34 cellular contexts compared by ENCODE assay signal in genomic region chr6:4322134-4322845, GRCh38.
DNase-seq lines count a peak whose midpoint lies in the region; TF ChIP-seq lines count a peak whose summit lies in the region.
"Had no signal": no experiment of that assay in that cellular context is flagged by ENCODE, and none has a peak within 500 bp of the region (broad histone marks: within the 10 kb centered on the region; RNA-seq: fewer than 3 reads in every experiment).

No MANE protein-coding gene starts in this region.

- no peaks in the 10 kb centered on the region for H3K9me3 ChIP-seq in colonic mucosa
- H3K9me3 ChIP-seq: esophagus squamous epithelium, left lung, MG63, neutrophil, right lobe of liver, thyroid gland had no signal

- H3K9me3 Mint-ChIP-seq in nephron (peaks cover 5% of the 10 kb centered on the region), immature natural killer cell (no peaks in the 10 kb centered on the region)
- H3K9me3 Mint-ChIP-seq: activated naive CD8-positive, alpha-beta T cell treated with anti-CD3 and anti-CD28 coated beads, Interleukin-2, amount 10 ng/mL, durations not matched to agents 7 days and 5 days; activated T-cell treated with anti-CD3 and anti-CD28 coated beads, Interleukin-2, amount 50 U/mL, for 24 hours; CD8-positive, alpha-beta T cell; dendritic cell treated with granulocyte-macrophage colony-stimulating factor and Interleukin-4, amounts not matched to agents 40 ng/mL and 50 ng/mL, for 4 days; endodermal cell; stimulated activated naive CD8-positive, alpha-beta T cell treated with anti-CD3 and anti-CD28 coated beads, Interleukin-15, amount 100 ng/mL, for 72 hours; T-cell had no signal

- H3K27ac Mint-ChIP-seq in nephron = peak overlapping the region in 2 of 3 experiments; percentile 35 to 87
- no peak overlapping the region for H3K27ac Mint-ChIP-seq in immature natural killer cell
- H3K27ac Mint-ChIP-seq: activated naive CD8-positive, alpha-beta T cell treated with anti-CD3 and anti-CD28 coated beads, Interleukin-2, amount 10 ng/mL, durations not matched to agents 7 days and 5 days; activated T-cell treated with anti-CD3 and anti-CD28 coated beads, Interleukin-2, amount 50 U/mL, for 24 hours; B cell; CD8-positive, alpha-beta T cell; dendritic cell treated with granulocyte-macrophage colony-stimulating factor and Interleukin-4, amounts not matched to agents 40 ng/mL and 50 ng/mL, for 4 days; endodermal cell; stimulated activated naive CD8-positive, alpha-beta T cell treated with anti-CD3 and anti-CD28 coated beads, Interleukin-15, amount 100 ng/mL, for 72 hours; T-cell had no signal

- no peak overlapping the region for H3K4me3 ChIP-seq in colonic mucosa
- H3K4me3 ChIP-seq: esophagus squamous epithelium, left lung, MG63, right lobe of liver, thyroid gland had no signal

- peaks cover 57% of the 10 kb centered on the region for H3K4me1 Mint-ChIP-seq in nephron
- no peaks in the 10 kb centered on the region for H3K4me1 Mint-ChIP-seq in immature natural killer cell
- H3K4me1 Mint-ChIP-seq: activated naive CD8-positive, alpha-beta T cell treated with anti-CD3 and anti-CD28 coated beads, Interleukin-2, amount 10 ng/mL, durations not matched to agents 7 days and 5 days; stimulated activated naive CD8-positive, alpha-beta T cell treated with anti-CD3 and anti-CD28 coated beads, Interleukin-15, amount 100 ng/mL, for 72 hours; T-cell had no signal

- H3K27me3 Mint-ChIP-seq in nephron (ENCODE audit: low read depth) (no peaks in the 10 kb centered on the region), immature natural killer cell (ENCODE audit: low read depth in 3 of 3) (peaks cover 0 to 11% (median 4%) of the 10 kb centered on the region in 3 donors)

- H3K36me3 Mint-ChIP-seq in nephron (ENCODE audit: low read depth) = no peaks in the 10 kb centered on the region
- no peaks in the 10 kb centered on the region for H3K36me3 Mint-ChIP-seq in immature natural killer cell
- H3K36me3 Mint-ChIP-seq: activated naive CD8-positive, alpha-beta T cell treated with anti-CD3 and anti-CD28 coated beads, Interleukin-2, amount 10 ng/mL, durations not matched to agents 7 days and 5 days; CD8-positive, alpha-beta T cell; T-cell had no signal

- DNase-seq in NCI-H69 (lab: John Stamatoyannopoulos, UW) = peak; percentile 15
- DNase-seq in colonic mucosa = no peak
- no peak for DNase-seq in NCI-H2029 treated with DMSO at 0.1 percent for 48 hours (lab: John Stamatoyannopoulos, UW)
- no peak for DNase-seq in glomerular visceral epithelial cell (ENCODE audit: extremely low spot score)
- no peak for DNase-seq in immature natural killer cell
- DNase-seq in NCI-H2196 (lab: John Stamatoyannopoulos, UW; ENCODE audit: unreplicated experiment) = no peak
- DNase-seq: ACHN; activated CD4-positive, CD25-positive, alpha-beta regulatory T cell; activated gamma-delta T cell treated with Interleukin-2 at 50 U/mL for 16 hours; activated naive CD8-positive, alpha-beta T cell treated with anti-CD3 and anti-CD28 coated beads, Interleukin-2, amount 10 ng/mL, durations not matched to agents 7 days and 5 days; activated T-cell treated with anti-CD3 and anti-CD28 coated beads, Interleukin-2, amount 50 U/mL, for 24 hours; CD8-positive, alpha-beta T cell; central memory CD4-positive, alpha-beta T cell; DMS 273 treated with DMSO at 0.1 percent for 48 hours; endodermal cell; esophagus squamous epithelium; GOT3; hypothalamus; KG1; left lung; MG63; NCI-H1417; NCI-H345; posterior cingulate gyrus; right lobe of liver; stimulated activated CD4-positive, alpha-beta T cell treated with anti-CD3 and anti-CD28 coated beads, Interleukin-2, amount 100 ng/mL, for 48 hours; stimulated activated naive CD8-positive, alpha-beta T cell treated with anti-CD3 and anti-CD28 coated beads, Interleukin-15, amount 100 ng/mL, for 72 hours; T-cell; thyroid gland had no signal

- no peaks in the 10 kb centered on the region for H3K27me3 ChIP-seq in colonic mucosa
- H3K27me3 ChIP-seq: esophagus squamous epithelium, left lung, MG63, neutrophil, right lobe of liver, thyroid gland had no signal

- no peaks in the 10 kb centered on the region for H3K36me3 ChIP-seq in colonic mucosa
- H3K36me3 ChIP-seq: esophagus squamous epithelium, left lung, MG63, neutrophil, right lobe of liver, thyroid gland had no signal

- intact Hi-C loops in colonic mucosa (cut with DNase I) = no loop called here

- TF ChIP-seq CTCF in C4-2B (conservative IDR thresholded peaks at IDR 0.05) = no peak
- TF ChIP-seq CTCF in colonic mucosa (IDR thresholded peaks at IDR 0.05) = no peak
- TF ChIP-seq CTCF in nephron (IDR thresholded peaks at IDR 0.05; ENCODE audit: unreplicated experiment in 3 of 3) = no peak

- peaks cover 8% of the 10 kb centered on the region for H3K4me1 ChIP-seq in colonic mucosa
- H3K4me1 ChIP-seq: right lobe of liver had no signal

- no peak overlapping the region for H3K9ac ChIP-seq in colonic mucosa (ENCODE audit: low read depth in 2 of 2, low read length in 2 of 2)

- peak overlapping the region; percentile 62; the same call in 1 of the 2 replicates for H3K27ac ChIP-seq in C4-2B
- H3K27ac ChIP-seq in colonic mucosa = peak overlapping the region; percentile 19
- H3K27ac ChIP-seq: left lung, neutrophil, right lobe of liver, thyroid gland had no signal

- no peak overlapping the region for H3K4me3 Mint-ChIP-seq in nephron
- no peak overlapping the region for H3K4me3 Mint-ChIP-seq in immature natural killer cell
- H3K4me3 Mint-ChIP-seq: activated naive CD8-positive, alpha-beta T cell treated with anti-CD3 and anti-CD28 coated beads, Interleukin-2, amount 10 ng/mL, durations not matched to agents 7 days and 5 days; activated T-cell treated with anti-CD3 and anti-CD28 coated beads, Interleukin-2, amount 50 U/mL, for 24 hours; B cell; CD8-positive, alpha-beta T cell; dendritic cell treated with granulocyte-macrophage colony-stimulating factor and Interleukin-4, amounts not matched to agents 40 ng/mL and 50 ng/mL, for 4 days; endodermal cell; stimulated activated naive CD8-positive, alpha-beta T cell treated with anti-CD3 and anti-CD28 coated beads, Interleukin-15, amount 100 ng/mL, for 72 hours; T-cell had no signal

Comparison
In these comparisons a context has a peak if more than half of its experiments do, and no peak if none do; other contexts are left out.
1. H3K27ac Mint-ChIP-seq: peak in nephron (2 of 3); none in immature natural killer cell (0 of 6).